Comparison of ENCODE assay signal across 22 cellular contexts in the genomic region with DNA sequence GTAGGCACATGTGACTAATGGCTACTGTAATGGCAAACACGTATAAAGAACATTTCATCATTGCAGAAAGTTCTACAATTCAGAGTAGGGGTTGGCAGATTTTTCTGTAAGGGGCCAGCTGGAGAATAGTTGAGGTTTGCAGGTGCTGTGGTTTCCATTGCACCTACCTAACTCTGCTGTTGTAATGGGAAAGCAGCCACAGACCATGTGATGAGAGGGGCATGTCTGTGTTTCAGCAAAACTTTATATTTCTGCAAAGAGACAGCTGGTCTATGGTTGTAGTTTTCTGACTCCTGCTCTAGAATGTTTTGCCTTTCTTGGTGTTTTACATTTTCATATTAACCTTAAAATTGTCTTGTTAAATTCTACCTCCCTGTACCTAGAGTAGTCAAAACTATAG.
"Had no signal": no experiment of that assay in that cellular context is flagged by ENCODE, and none has a peak within 500 bp of the region (broad histone marks: within the 10 kb centered on the region; RNA-seq: fewer than 3 reads in every experiment).

No MANE protein-coding gene starts in this region.

- H3K27ac ChIP-seq: body of pancreas, colonic mucosa, left lung, lower lobe of right lung, spleen, thyroid gland, upper lobe of left lung, vagina had no signal

- H3K36me3 Mint-ChIP-seq: natural killer cell had no signal

- H3K27me3 Mint-ChIP-seq: activated CD4-positive, alpha-beta T cell treated with anti-CD3 and anti-CD28 coated beads for 36 hours; activated naive CD4-positive, alpha-beta T cell treated with anti-CD3 and anti-CD28 coated beads, Interleukin-2, amount 50 U/mL, for 24 hours had no signal

- DNase-seq: activated CD4-positive, alpha-beta T cell treated with anti-CD3 and anti-CD28 coated beads for 36 hours; activated CD4-positive, CD25-positive, alpha-beta regulatory T cell; activated CD8-positive, alpha-beta memory T cell treated with anti-CD3 and anti-CD28 coated beads for 24 hours; aorta; body of pancreas; cerebellar nuclear complex; colonic mucosa; effector CD8-positive, alpha-beta T cell; glutamatergic neuron; left lung; lower lobe of right lung; mesenchymal stem cell; natural killer cell; spleen; stimulated activated naive CD8-positive, alpha-beta T cell treated with anti-CD3 and anti-CD28 coated beads, Interleukin-15, Interleukin-2, amounts not matched to agents 100 U/mL and 50 U/mL, for 24 hours; T-helper 1 cell; thyroid gland; upper lobe of left lung had no signal

- ATAC-seq: activated CD4-positive, alpha-beta T cell treated with anti-CD3 and anti-CD28 coated beads for 36 hours; body of pancreas; left lung; lower lobe of right lung; natural killer cell; stimulated activated naive CD8-positive, alpha-beta T cell treated with anti-CD3 and anti-CD28 coated beads, Interleukin-15, Interleukin-2, amounts not matched to agents 100 U/mL and 50 U/mL, for 24 hours had no signal

- H3K9me3 Mint-ChIP-seq: activated naive CD4-positive, alpha-beta T cell treated with anti-CD3 and anti-CD28 coated beads, Interleukin-2, amount 50 U/mL, for 24 hours; activated T-helper 2 cell treated with anti-CD3 and anti-CD28 coated beads, Interferon-gamma antibody, Interleukin-2, Interleukin-4, amounts not matched to agents 10 μg/mL and 5 μg/mL and 100 μg/mL, durations not matched to agents 14 hours and 24 hours and 36 hours; natural killer cell; T-helper 2 cell treated with Interferon-gamma antibody and Interleukin-4, amounts not matched to agents 5 μg/mL and 100 μg/mL, for 36 hours had no signal

- H3K27ac Mint-ChIP-seq: activated CD4-positive, alpha-beta T cell treated with anti-CD3 and anti-CD28 coated beads for 36 hours; activated naive CD4-positive, alpha-beta T cell treated with anti-CD3 and anti-CD28 coated beads, Interleukin-2, amount 50 U/mL, for 24 hours; activated T-helper 2 cell treated with anti-CD3 and anti-CD28 coated beads, Interferon-gamma antibody, Interleukin-2, Interleukin-4, amounts not matched to agents 10 μg/mL and 5 μg/mL and 100 μg/mL, durations not matched to agents 14 hours and 24 hours and 36 hours; natural killer cell; T-helper 2 cell treated with Interferon-gamma antibody and Interleukin-4, amounts not matched to agents 5 μg/mL and 100 μg/mL, for 36 hours had no signal

- H3K4me1 Mint-ChIP-seq: activated CD4-positive, alpha-beta T cell treated with anti-CD3 and anti-CD28 coated beads for 36 hours had no signal

- H3K4me3 Mint-ChIP-seq: activated CD4-positive, alpha-beta T cell treated with anti-CD3 and anti-CD28 coated beads for 36 hours; activated naive CD4-positive, alpha-beta T cell treated with anti-CD3 and anti-CD28 coated beads, Interleukin-2, amount 50 U/mL, for 24 hours; natural killer cell; T-helper 2 cell treated with Interferon-gamma antibody and Interleukin-4, amounts not matched to agents 5 μg/mL and 100 μg/mL, for 36 hours had no signal

- H3K4me3 ChIP-seq: body of pancreas, colonic mucosa, left lung, lower lobe of right lung, spleen, thyroid gland, upper lobe of left lung, vagina had no signal
